10 cellular contexts compared by ENCODE assay signal in the genomic region with DNA sequence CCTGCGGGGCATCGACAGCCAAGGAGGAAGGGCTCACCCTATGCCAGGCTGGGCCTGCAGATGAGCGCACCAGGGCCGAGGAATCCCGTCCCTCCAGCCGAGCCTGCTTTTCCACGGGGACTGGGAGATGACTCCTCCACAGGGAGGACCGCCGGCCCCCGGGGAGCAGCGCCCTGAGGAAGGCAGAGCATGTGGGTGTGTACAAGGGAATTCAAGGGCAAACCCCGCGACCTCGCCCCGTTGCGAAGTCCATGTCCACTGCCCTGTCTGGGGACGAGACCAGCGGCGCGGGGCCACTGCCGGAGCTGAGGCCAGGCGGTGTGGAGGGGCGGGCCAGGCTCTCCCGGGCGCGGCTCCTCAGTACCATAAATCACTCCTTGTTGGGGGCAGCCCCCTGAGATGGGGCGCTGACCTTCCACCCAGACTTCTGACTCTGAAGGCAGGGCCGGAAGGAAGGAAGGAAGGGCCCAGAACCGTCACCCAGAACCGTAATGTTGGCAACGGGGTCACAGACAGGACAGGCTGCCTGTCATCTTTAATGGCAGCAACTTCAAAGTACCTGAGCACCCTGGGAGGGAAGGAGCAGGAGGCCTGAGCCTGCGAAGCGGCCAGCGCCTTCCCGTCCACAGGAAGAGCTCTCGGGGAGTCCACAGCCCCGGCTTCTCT. TPM values are rescaled to one million over a fixed set of nuclear protein-coding genes. Genes with fewer than 3 reads are reported as not detected.
DNase-seq lines count a peak whose midpoint lies in the region; ATAC-seq, FAIRE-seq and TF ChIP-seq lines count a peak whose summit lies in the region.
"Had no signal": no experiment of that assay in that cellular context is flagged by ENCODE, and none has a peak within 500 bp of the region (broad histone marks: within the 10 kb centered on the region; RNA-seq: fewer than 3 reads in every experiment).

No MANE protein-coding gene starts in this region.

- H3K9me3 ChIP-seq in Peyer's patch (no peaks in the 10 kb centered on the region), pancreas (no peaks in the 10 kb centered on the region)

- H3K27me3 ChIP-seq in Peyer's patch (no peaks in the 10 kb centered on the region), pancreas (no peaks in the 10 kb centered on the region)

- ATAC-seq in pancreas (peak in 3 of 4 donors; percentile 8 to 46 (median 20)), HG02973 (IDR thresholded peaks at IDR 0.05; ENCODE audit: unreplicated experiment) (no peak), GM21367 (IDR thresholded peaks at IDR 0.05; ENCODE audit: unreplicated experiment) (no peak)

- TF ChIP-seq POLR2A in Peyer's patch (IDR thresholded peaks at IDR 0.05): peak; percentile 9 to 24

- intact Hi-C loops in pancreas (cut with DNase I): no loop called here

- H3K4me3 ChIP-seq in AG10803 (ENCODE audit: low read length) (peak overlapping the region; percentile 48), Peyer's patch (peak overlapping the region in 2 of 4 donors; percentile 40), pancreas (no peak overlapping the region)

- no peak for FAIRE-seq in pancreas (lab: Jason Lieb, UNC)

- WGBS in pancreas, 2 donors: 81 to 84% methylated on average over 35 to 37 of the region's 37 CpGs

- H3K4me1 ChIP-seq in Peyer's patch (peaks cover 0 to 18% (median 5%) of the 10 kb centered on the region in 4 donors), pancreas (no peaks in the 10 kb centered on the region)

- no peak for DNase-seq in AG10803 (ENCODE audit: low read depth)
- DNase-seq in Peyer's patch: peak in 2 of 3 donors; percentile 90
- peak; percentile 60 for DNase-seq in hepatic stellate cell (ENCODE audit: low spot score)
- no peak for DNase-seq in pancreas
- no peak for DNase-seq in GOT3 (lab: John Stamatoyannopoulos, UW)
- DNase-seq in COLO829 (ENCODE audit: low spot score): no peak
- DNase-seq: activated CD4-positive, alpha-beta T cell treated with anti-CD3 and anti-CD28 coated beads, Interleukin-2, amount 50 U/mL, for 4 hours; CD4-positive, CD25-positive, alpha-beta regulatory T cell had no signal

- no peak for TF ChIP-seq CTCF in AG10803 (conservative IDR thresholded peaks at IDR 0.05; ENCODE audit: low read length)
- TF ChIP-seq CTCF in Peyer's patch (IDR thresholded peaks at IDR 0.05): no peak
- TF ChIP-seq CTCF in pancreas (IDR thresholded peaks at IDR 0.05): no peak

- H3K36me3 ChIP-seq in Peyer's patch: no peaks in the 10 kb centered on the region
- H3K36me3 ChIP-seq in pancreas: no peaks in the 10 kb centered on the region

- H3K27ac ChIP-seq in Peyer's patch (peak overlapping the region; percentile 18 to 89 (median 80)), pancreas (peak overlapping the region in 1 of 4 donors; percentile 3)

RNA-seq across cellular contexts. Expression of gene RNF34, which starts 52.6 kb away (rescaled TPM):
- 10 to 100 TPM; 50.4 to 83.4 (median 72.9) TPM for total RNA-seq in Peyer's patch
- 10 to 100 TPM; 11.6 to 22.8 (median 14.1) TPM for total RNA-seq in pancreas
- 10 to 100 TPM; 13.4 to 19.1 TPM for polyA plus RNA-seq in pancreas

Comparison
In these comparisons a context has a peak if more than half of its experiments do, and no peak if none do; other contexts are left out.
1. DNase-seq: peak in Peyer's patch (2 of 3) and hepatic stellate cell (single experiment); none in AG10803 (single experiment), pancreas (0 of 6), GOT3 (single experiment) and COLO829 (single experiment).
2. ATAC-seq: peak in pancreas (3 of 4); none in HG02973 (single experiment) and GM21367 (single experiment).